In the genomic region with DNA sequence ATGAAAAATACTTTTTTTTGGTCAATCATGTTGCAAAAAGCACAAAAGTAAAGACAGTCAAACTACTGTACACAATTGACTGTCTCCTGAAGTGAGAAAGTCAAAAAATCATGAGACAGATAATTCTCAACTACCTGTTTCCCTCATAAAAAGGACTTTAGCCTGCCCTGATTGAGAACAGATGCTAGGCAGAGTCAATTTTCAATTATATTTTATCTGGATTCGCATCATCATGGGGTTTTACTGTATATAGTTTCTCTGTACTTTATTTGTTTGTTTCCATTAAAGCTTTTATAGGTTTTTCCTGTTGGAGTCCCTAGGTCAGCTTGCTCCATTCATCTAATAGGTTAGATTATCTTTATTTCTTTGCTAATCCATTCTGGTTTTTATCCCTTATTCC, we compare ENCODE assay signal across 22 cellular contexts.
"Had no signal": no experiment of that assay in that cellular context is flagged by ENCODE, and none has a peak within 500 bp of the region (broad histone marks: within the 10 kb centered on the region; RNA-seq: fewer than 3 reads in every experiment).

No MANE protein-coding gene starts in this region.

- ATAC-seq: K562, T-cell had no signal

- FAIRE-seq: HTR-8/SVneo, K562 had no signal

- DNase-seq: Kasumi-1, NCI-H1092, NCI-H1436, NCI-H187, NCI-H2029, NCI-H2081 treated with DMSO at 0.1 percent for 48 hours, NCI-H2171, NCI-H226, NCI-H446, NCI-H510A, NCI-H524 treated with DMSO at 0.1 percent for 48 hours, NCI-H69, NCI-H774, Right ventricle myocardium superior, RPMI8226, SIG-M5, SW 1271, T-cell had no signal

- H3K27ac ChIP-seq: HL-60, KMS-11 had no signal
